In the genomic region with DNA sequence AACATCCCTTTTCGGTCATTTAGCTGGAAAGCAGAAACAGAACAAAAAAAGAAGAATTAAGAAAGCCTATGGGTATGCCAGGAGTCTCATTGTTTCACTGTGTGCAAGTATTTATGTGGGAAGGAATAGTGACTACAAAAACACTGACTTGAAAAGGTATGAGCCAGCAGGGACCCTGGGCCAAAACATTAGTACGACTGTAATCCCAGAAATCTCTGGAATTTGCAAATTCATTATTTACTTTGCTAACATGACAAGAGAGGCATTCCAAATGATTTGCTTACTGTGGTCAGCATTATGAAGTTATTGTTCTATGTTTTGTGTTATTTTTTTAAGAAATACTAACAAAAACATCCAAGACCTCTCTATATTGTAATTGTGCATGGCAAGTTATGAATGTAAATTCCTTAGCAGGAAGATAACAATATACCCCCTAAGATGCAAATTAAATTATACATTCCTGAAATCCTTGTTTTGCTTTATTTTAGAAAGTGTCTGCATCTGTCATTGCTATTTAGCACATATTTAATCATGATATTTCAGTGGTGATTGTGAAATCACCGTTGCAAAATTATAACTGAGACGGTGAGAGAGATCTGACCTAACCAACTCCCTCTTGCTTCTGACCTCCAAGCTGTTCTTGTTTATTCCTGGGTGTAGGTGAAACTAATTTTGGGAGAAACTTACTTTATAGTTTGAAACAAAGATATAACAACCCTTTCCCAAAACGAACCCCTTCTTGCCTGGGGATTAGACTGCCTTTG, we compare ENCODE assay signal across 22 cellular contexts.
DNase-seq lines count a peak whose midpoint lies in the region; ATAC-seq, FAIRE-seq and TF ChIP-seq lines count a peak whose summit lies in the region.
"Had no signal": no experiment of that assay in that cellular context is flagged by ENCODE, and none has a peak within 500 bp of the region (broad histone marks: within the 10 kb centered on the region; RNA-seq: fewer than 3 reads in every experiment).

No MANE protein-coding gene starts in this region.

- in situ Hi-C loops in HepG2 (cut with HindIII; ENCODE audit: extremely low pct_ligation_motif_present, low pct_unique_long_range_greater_than_20kb), result no loop called here

- FAIRE-seq in A549 (lab: Jason Lieb, UNC), result no peak
- no peak for FAIRE-seq in bronchial epithelial cell (lab: Jason Lieb, UNC)
- FAIRE-seq in HepG2 (lab: Jason Lieb, UNC), result no peak
- FAIRE-seq: GM12892 had no signal

- intact Hi-C loops in HepG2 (cut with micrococcal nuclease; ENCODE audit: unreplicated experiment), result no loop called here

- H3K27ac ChIP-seq in A549, result no peak overlapping the region
- H3K27ac ChIP-seq in HUES64 (ENCODE audit: low read depth, low read length), result peak overlapping the region; percentile 41; the same call in 1 of the 2 replicates
- no peak overlapping the region for H3K27ac ChIP-seq in HepG2 (ENCODE audit: extremely low read length, insufficient read depth, low read length)
- H3K27ac ChIP-seq: skin epidermis, transverse colon had no signal

- no peaks in the 10 kb centered on the region for H4K20me1 ChIP-seq in HepG2 (ENCODE audit: insufficient read depth, low read length)

- no peaks in the 10 kb centered on the region for H3K79me2 ChIP-seq in HepG2 (ENCODE audit: insufficient read depth, low read length)

- no peak for DNase-seq in A549 (ENCODE audit: low read depth in 1 of 2, low spot score in 1 of 2)
- peak; percentile 1 for DNase-seq in bronchial epithelial cell (ENCODE audit: low read depth)
- DNase-seq in HepG2 (ENCODE audit: low spot score), result no peak
- no peak for DNase-seq in NCI-H2107 treated with DMSO at 0.1 percent for 48 hours (lab: John Stamatoyannopoulos, UW; ENCODE audit: unreplicated experiment)
- no peak for DNase-seq in activated naive CD8-positive, alpha-beta T cell treated with anti-CD3 and anti-CD28 coated beads, Interleukin-2, amount 50 U/mL, for 24 hours
- DNase-seq: ACHN; activated CD4-positive, alpha-beta T cell treated with anti-CD3 and anti-CD28 coated beads, Interleukin-2, amount 50 U/mL, for 1 hour; activated T-cell treated with anti-CD3 and anti-CD28 coated beads, Interleukin-2, amount 50 U/mL, for 24 hours; cerebellar nuclear complex; H7; NCI-H1105 treated with DMSO at 0.1 percent for 48 hours; NCI-H2227 treated with DMSO at 0.1 percent for 48 hours; occipital lobe; transverse colon had no signal

- H3K27ac Mint-ChIP-seq in activated naive CD8-positive, alpha-beta T cell treated with anti-CD3 and anti-CD28 coated beads, Interleukin-2, amount 50 U/mL, for 24 hours, result no peak overlapping the region
- H3K27ac Mint-ChIP-seq: activated naive CD8-positive, alpha-beta T cell; activated T-cell treated with anti-CD3 and anti-CD28 coated beads, Interleukin-2, amount 50 U/mL, for 24 hours; IgD-negative memory B cell; stimulated activated effector memory CD8-positive, alpha-beta T cell treated with anti-CD3 and anti-CD28 coated beads, Interleukin-12 subunit alpha, Interleukin-12 subunit beta, amount 100 ng/mL, for 72 hours had no signal

- H2AFZ ChIP-seq in HepG2 (ENCODE audit: low read length), result no peak overlapping the region

- no peak for TF ChIP-seq POLR2A in A549 (IDR thresholded peaks at IDR 0.05; ENCODE audit: low read length)
- TF ChIP-seq POLR2A in HepG2 (IDR thresholded peaks at IDR 0.05; ENCODE audit: insufficient read depth in 1 of 2, low read depth in 2 of 2, low read length in 2 of 2), result no peak

- ATAC-seq in A549, result no peak
- no peak for ATAC-seq in HepG2
- no peak for ATAC-seq in activated naive CD8-positive, alpha-beta T cell treated with anti-CD3 and anti-CD28 coated beads, Interleukin-2, amount 50 U/mL, for 24 hours
- ATAC-seq in GM19452 (IDR thresholded peaks at IDR 0.05; ENCODE audit: unreplicated experiment), result no peak
- no peak for ATAC-seq in GM21723 (IDR thresholded peaks at IDR 0.05; ENCODE audit: unreplicated experiment)
- ATAC-seq: stimulated activated effector memory CD8-positive, alpha-beta T cell treated with anti-CD3 and anti-CD28 coated beads, Interleukin-12 subunit alpha, Interleukin-12 subunit beta, amount 100 ng/mL, for 72 hours had no signal

- TF ChIP-seq EP300 in A549 (IDR thresholded peaks at IDR 0.05) (no peak), HepG2 (IDR thresholded peaks at IDR 0.05; ENCODE audit: low read depth in 2 of 2, low read length in 2 of 2) (no peak), HepG2 (CRISPR knock-in tag; IDR thresholded peaks at IDR 0.05; ENCODE audit: borderline replicate concordance) (no peak)

- H3K9me3 ChIP-seq in A549, result no peaks in the 10 kb centered on the region
- H3K9me3 ChIP-seq in HUES64 (ENCODE audit: insufficient read depth, low read depth, low read length), result no peaks in the 10 kb centered on the region
- H3K9me3 ChIP-seq in HepG2 (ENCODE audit: low read length), result no peaks in the 10 kb centered on the region
- H3K9me3 ChIP-seq: transverse colon had no signal

- H3K4me1 Mint-ChIP-seq in activated naive CD8-positive, alpha-beta T cell treated with anti-CD3 and anti-CD28 coated beads, Interleukin-2, amount 50 U/mL, for 24 hours, result no peaks in the 10 kb centered on the region
- H3K4me1 Mint-ChIP-seq: stimulated activated effector memory CD8-positive, alpha-beta T cell treated with anti-CD3 and anti-CD28 coated beads, Interleukin-12 subunit alpha, Interleukin-12 subunit beta, amount 100 ng/mL, for 72 hours had no signal

- no peak overlapping the region for H3K4me3 Mint-ChIP-seq in activated naive CD8-positive, alpha-beta T cell treated with anti-CD3 and anti-CD28 coated beads, Interleukin-2, amount 50 U/mL, for 24 hours
- H3K4me3 Mint-ChIP-seq: activated naive CD8-positive, alpha-beta T cell; activated T-cell treated with anti-CD3 and anti-CD28 coated beads, Interleukin-2, amount 50 U/mL, for 24 hours; IgD-negative memory B cell; stimulated activated effector memory CD8-positive, alpha-beta T cell treated with anti-CD3 and anti-CD28 coated beads, Interleukin-12 subunit alpha, Interleukin-12 subunit beta, amount 100 ng/mL, for 72 hours had no signal

- POLR2A ChIA-PET in A549 (lab: Yijun Ruan, JAX) (no interaction called here), HepG2 (lab: Yijun Ruan, JAX) (no interaction called here)

- H3K4me2 ChIP-seq in A549, result peak overlapping the region; percentile 45
- no peak overlapping the region for H3K4me2 ChIP-seq in HepG2 (ENCODE audit: low read depth, low read length)

- no peak for TF ChIP-seq RAD21 in A549 (conservative IDR thresholded peaks at IDR 0.05 in 1 of 2, IDR thresholded peaks at IDR 0.05 in 1 of 2)
- TF ChIP-seq RAD21 in HepG2 (CRISPR knock-in tag; IDR thresholded peaks at IDR 0.05), result no peak

- H3K27me3 Mint-ChIP-seq in activated naive CD8-positive, alpha-beta T cell treated with anti-CD3 and anti-CD28 coated beads, Interleukin-2, amount 50 U/mL, for 24 hours, result peaks cover 2% of the 10 kb centered on the region
- H3K27me3 Mint-ChIP-seq: activated naive CD8-positive, alpha-beta T cell; activated T-cell treated with anti-CD3 and anti-CD28 coated beads, Interleukin-2, amount 50 U/mL, for 24 hours; IgD-negative memory B cell had no signal

- no peak overlapping the region for H3K4me3 ChIP-seq in A549
- no peak overlapping the region for H3K4me3 ChIP-seq in HUES64 (ENCODE audit: low read length)
- H3K4me3 ChIP-seq in bronchial epithelial cell (ENCODE audit: low read depth, low read length), result no peak overlapping the region
- H3K4me3 ChIP-seq in HepG2 (replicated peaks in 1 of 3; ENCODE audit: insufficient read depth in 1 of 3, low read depth in 2 of 3, low read length in 3 of 3), result no peak overlapping the region
- H3K4me3 ChIP-seq: skin epidermis, transverse colon had no signal

- H3K36me3 ChIP-seq in HUES64 (ENCODE audit: insufficient read depth, low read length), result no peaks in the 10 kb centered on the region
- no peaks in the 10 kb centered on the region for H3K36me3 ChIP-seq in bronchial epithelial cell (ENCODE audit: control insufficient read depth, insufficient read depth, low read length)
- no peaks in the 10 kb centered on the region for H3K36me3 ChIP-seq in HepG2 (replicated peaks in 1 of 2; ENCODE audit: control insufficient read depth in 1 of 2, insufficient read depth in 2 of 2, low read length in 2 of 2)
- H3K36me3 ChIP-seq: transverse colon had no signal

- no TSS peak for BruUV-seq in HepG2 (replicated peaks; lab: Mats Ljungman, UMichigan)

- H3K36me3 Mint-ChIP-seq in activated naive CD8-positive, alpha-beta T cell treated with anti-CD3 and anti-CD28 coated beads, Interleukin-2, amount 50 U/mL, for 24 hours (ENCODE audit: low read depth), result no peaks in the 10 kb centered on the region
- H3K36me3 Mint-ChIP-seq: activated naive CD8-positive, alpha-beta T cell; IgD-negative memory B cell; stimulated activated effector memory CD8-positive, alpha-beta T cell treated with anti-CD3 and anti-CD28 coated beads, Interleukin-12 subunit alpha, Interleukin-12 subunit beta, amount 100 ng/mL, for 72 hours had no signal

- TF ChIP-seq CTCF in A549 (IDR thresholded peaks at IDR 0.05) (no peak), bronchial epithelial cell (IDR thresholded peaks at IDR 0.05; ENCODE audit: insufficient read depth, low read length, severe bottlenecking) (no peak), HepG2 (CRISPR knock-in tag; IDR thresholded peaks at IDR 0.05) (no peak)

- no peak overlapping the region for H3K9ac ChIP-seq in HUES64 (ENCODE audit: low read depth, low read length)
- no peak overlapping the region for H3K9ac ChIP-seq in HepG2 (ENCODE audit: insufficient read depth, low read depth, low read length)

- H3K9me3 Mint-ChIP-seq in activated naive CD8-positive, alpha-beta T cell treated with anti-CD3 and anti-CD28 coated beads, Interleukin-2, amount 50 U/mL, for 24 hours, result no peaks in the 10 kb centered on the region
- H3K9me3 Mint-ChIP-seq: activated T-cell treated with anti-CD3 and anti-CD28 coated beads, Interleukin-2, amount 50 U/mL, for 24 hours; IgD-negative memory B cell; stimulated activated effector memory CD8-positive, alpha-beta T cell treated with anti-CD3 and anti-CD28 coated beads, Interleukin-12 subunit alpha, Interleukin-12 subunit beta, amount 100 ng/mL, for 72 hours had no signal

- WGBS in A549 (ENCODE audit: missing lambda C conversion rate), result 14% methylated on average over 5 of the region's 5 CpGs
- WGBS in HUES64, result 72% methylated on average over 2 of the region's 5 CpGs
- 2% methylated on average over 5 of the region's 5 CpGs for WGBS in HepG2 (ENCODE audit: low lambda C conversion rate)

- CTCF ChIA-PET in A549 (lab: Yijun Ruan, JAX) (interaction anchor here (2.0 kb wide), 1 partner anchor 60 kb away, joined by 4 read pairs; no protein-coding TSS in a partner anchor), HepG2 (lab: Yijun Ruan, JAX; ENCODE audit: low intra/inter-chr PET ratio, low total read pairs) (no interaction called here)

- H3K27me3 ChIP-seq in HUES64 (ENCODE audit: insufficient read depth, low read length) (no peaks in the 10 kb centered on the region), bronchial epithelial cell (ENCODE audit: control insufficient read depth, insufficient read depth, low read length) (no peaks in the 10 kb centered on the region), HepG2 (ENCODE audit: control insufficient read depth in 1 of 2, insufficient read depth in 2 of 2, low read length in 2 of 2) (no peaks in the 10 kb centered on the region)
- H3K27me3 ChIP-seq: transverse colon had no signal

- H3K4me1 ChIP-seq in A549 (peaks cover 13% of the 10 kb centered on the region), HUES64 (ENCODE audit: insufficient read depth, low read length) (peaks cover 17% of the 10 kb centered on the region), HepG2 (ENCODE audit: insufficient read depth, low read length) (no peaks in the 10 kb centered on the region)
- H3K4me1 ChIP-seq: transverse colon had no signal
